In the genomic region with DNA sequence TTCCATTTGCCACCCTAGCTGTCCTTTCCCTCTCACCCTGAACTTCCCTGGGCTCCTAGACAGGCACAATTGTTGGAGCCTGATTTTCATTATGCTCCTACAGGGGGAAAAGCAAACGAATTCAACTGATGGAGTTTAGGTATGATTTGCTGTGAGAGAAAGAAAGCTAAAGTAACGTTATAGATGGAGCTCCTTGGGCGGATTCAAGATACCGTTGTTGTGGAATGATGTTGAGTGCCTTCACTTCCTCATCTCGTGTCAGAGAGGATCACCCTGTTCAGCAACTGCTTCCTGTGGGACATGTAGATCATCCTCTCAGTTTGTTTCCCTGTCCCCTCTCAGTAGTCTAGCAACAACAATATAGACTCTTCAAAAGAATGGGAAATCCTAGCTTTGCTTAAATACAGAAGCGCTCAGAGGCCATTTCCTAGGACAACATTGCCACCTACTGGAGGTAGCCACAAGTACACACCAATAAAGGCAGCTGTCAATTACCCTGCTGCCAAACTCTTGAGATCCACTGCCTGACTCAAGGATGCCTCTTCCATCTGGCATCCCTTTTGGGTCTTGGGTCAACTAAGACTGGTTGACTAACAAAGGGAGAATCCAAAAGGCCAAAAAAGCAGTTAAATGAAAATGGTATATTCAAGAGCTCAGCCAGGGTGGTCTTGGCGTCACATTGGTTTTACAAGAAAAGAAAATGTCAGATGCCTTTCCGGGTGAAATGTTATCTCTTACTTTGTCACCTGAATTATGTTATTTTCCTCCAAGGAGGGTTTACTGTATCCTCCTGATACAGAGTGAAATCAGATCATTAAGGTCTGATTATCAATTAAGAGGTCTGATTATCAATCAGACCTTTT, we compare ENCODE assay signal across 1 cellular context.
TF ChIP-seq lines count a peak whose summit lies in the region.

No MANE protein-coding gene starts in this region.

TF ChIP-seq in GM23338, 12 proteins besides CTCF, POLR2A, EP300 and RAD21 (continued from another document):
- TF ChIP-seq, protein P1, sequence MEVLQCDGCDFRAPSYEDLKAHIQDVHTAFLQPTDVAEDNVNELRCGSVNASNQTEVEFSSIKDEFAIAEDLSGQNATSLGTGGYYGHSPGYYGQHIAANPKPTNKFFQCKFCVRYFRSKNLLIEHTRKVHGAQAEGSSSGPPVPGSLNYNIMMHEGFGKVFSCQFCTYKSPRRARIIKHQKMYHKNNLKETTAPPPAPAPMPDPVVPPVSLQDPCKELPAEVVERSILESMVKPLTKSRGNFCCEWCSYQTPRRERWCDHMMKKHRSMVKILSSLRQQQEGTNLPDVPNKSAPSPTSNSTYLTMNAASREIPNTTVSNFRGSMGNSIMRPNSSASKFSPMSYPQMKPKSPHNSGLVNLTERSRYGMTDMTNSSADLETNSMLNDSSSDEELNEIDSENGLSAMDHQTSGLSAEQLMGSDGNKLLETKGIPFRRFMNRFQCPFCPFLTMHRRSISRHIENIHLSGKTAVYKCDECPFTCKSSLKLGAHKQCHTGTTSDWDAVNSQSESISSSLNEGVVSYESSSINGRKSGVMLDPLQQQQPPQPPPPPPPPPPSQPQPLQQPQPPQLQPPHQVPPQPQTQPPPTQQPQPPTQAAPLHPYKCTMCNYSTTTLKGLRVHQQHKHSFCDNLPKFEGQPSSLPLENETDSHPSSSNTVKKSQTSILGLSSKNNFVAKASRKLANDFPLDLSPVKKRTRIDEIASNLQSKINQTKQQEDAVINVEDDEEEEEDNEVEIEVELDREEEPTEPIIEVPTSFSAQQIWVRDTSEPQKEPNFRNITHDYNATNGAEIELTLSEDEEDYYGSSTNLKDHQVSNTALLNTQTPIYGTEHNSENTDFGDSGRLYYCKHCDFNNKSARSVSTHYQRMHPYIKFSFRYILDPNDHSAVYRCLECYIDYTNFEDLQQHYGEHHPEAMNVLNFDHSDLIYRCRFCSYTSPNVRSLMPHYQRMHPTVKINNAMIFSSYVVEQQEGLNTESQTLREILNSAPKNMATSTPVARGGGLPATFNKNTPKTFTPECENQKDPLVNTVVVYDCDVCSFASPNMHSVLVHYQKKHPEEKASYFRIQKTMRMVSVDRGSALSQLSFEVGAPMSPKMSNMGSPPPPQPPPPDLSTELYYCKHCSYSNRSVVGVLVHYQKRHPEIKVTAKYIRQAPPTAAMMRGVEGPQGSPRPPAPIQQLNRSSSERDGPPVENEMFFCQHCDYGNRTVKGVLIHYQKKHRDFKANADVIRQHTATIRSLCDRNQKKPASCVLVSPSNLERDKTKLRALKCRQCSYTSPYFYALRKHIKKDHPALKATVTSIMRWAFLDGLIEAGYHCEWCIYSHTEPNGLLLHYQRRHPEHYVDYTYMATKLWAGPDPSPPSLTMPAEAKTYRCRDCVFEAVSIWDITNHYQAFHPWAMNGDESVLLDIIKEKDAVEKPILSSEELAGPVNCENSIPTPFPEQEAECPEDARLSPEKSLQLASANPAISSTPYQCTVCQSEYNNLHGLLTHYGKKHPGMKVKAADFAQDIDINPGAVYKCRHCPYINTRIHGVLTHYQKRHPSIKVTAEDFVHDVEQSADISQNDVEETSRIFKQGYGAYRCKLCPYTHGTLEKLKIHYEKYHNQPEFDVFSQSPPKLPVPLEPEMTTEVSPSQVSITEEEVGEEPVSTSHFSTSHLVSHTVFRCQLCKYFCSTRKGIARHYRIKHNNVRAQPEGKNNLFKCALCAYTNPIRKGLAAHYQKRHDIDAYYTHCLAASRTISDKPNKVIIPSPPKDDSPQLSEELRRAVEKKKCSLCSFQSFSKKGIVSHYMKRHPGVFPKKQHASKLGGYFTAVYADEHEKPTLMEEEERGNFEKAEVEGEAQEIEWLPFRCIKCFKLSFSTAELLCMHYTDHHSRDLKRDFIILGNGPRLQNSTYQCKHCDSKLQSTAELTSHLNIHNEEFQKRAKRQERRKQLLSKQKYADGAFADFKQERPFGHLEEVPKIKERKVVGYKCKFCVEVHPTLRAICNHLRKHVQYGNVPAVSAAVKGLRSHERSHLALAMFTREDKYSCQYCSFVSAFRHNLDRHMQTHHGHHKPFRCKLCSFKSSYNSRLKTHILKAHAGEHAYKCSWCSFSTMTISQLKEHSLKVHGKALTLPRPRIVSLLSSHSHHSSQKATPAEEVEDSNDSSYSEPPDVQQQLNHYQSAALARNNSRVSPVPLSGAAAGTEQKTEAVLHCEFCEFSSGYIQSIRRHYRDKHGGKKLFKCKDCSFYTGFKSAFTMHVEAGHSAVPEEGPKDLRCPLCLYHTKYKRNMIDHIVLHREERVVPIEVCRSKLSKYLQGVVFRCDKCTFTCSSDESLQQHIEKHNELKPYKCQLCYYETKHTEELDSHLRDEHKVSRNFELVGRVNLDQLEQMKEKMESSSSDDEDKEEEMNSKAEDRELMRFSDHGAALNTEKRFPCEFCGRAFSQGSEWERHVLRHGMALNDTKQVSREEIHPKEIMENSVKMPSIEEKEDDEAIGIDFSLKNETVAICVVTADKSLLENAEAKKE (CRISPR knock-in tag; IDR thresholded peaks at IDR 0.05): no peak
- TF ChIP-seq, protein P2, sequence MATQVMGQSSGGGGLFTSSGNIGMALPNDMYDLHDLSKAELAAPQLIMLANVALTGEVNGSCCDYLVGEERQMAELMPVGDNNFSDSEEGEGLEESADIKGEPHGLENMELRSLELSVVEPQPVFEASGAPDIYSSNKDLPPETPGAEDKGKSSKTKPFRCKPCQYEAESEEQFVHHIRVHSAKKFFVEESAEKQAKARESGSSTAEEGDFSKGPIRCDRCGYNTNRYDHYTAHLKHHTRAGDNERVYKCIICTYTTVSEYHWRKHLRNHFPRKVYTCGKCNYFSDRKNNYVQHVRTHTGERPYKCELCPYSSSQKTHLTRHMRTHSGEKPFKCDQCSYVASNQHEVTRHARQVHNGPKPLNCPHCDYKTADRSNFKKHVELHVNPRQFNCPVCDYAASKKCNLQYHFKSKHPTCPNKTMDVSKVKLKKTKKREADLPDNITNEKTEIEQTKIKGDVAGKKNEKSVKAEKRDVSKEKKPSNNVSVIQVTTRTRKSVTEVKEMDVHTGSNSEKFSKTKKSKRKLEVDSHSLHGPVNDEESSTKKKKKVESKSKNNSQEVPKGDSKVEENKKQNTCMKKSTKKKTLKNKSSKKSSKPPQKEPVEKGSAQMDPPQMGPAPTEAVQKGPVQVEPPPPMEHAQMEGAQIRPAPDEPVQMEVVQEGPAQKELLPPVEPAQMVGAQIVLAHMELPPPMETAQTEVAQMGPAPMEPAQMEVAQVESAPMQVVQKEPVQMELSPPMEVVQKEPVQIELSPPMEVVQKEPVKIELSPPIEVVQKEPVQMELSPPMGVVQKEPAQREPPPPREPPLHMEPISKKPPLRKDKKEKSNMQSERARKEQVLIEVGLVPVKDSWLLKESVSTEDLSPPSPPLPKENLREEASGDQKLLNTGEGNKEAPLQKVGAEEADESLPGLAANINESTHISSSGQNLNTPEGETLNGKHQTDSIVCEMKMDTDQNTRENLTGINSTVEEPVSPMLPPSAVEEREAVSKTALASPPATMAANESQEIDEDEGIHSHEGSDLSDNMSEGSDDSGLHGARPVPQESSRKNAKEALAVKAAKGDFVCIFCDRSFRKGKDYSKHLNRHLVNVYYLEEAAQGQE (IDR thresholded peaks at IDR 0.05; ENCODE audit: unreplicated experiment): no peak
- TF ChIP-seq ZNF114 (CRISPR knock-in tag; IDR thresholded peaks at IDR 0.05): no peak
- no peak for TF ChIP-seq STAT1 (IDR thresholded peaks at IDR 0.05; ENCODE audit: unreplicated experiment)
- no peak for TF ChIP-seq ETS1 (IDR thresholded peaks at IDR 0.05)
- no peak for TF ChIP-seq NANOG (IDR thresholded peaks at IDR 0.05; ENCODE audit: borderline replicate concordance)
- no peak for TF ChIP-seq JUNB (IDR thresholded peaks at IDR 0.05; ENCODE audit: unreplicated experiment)
